In the genomic region with DNA sequence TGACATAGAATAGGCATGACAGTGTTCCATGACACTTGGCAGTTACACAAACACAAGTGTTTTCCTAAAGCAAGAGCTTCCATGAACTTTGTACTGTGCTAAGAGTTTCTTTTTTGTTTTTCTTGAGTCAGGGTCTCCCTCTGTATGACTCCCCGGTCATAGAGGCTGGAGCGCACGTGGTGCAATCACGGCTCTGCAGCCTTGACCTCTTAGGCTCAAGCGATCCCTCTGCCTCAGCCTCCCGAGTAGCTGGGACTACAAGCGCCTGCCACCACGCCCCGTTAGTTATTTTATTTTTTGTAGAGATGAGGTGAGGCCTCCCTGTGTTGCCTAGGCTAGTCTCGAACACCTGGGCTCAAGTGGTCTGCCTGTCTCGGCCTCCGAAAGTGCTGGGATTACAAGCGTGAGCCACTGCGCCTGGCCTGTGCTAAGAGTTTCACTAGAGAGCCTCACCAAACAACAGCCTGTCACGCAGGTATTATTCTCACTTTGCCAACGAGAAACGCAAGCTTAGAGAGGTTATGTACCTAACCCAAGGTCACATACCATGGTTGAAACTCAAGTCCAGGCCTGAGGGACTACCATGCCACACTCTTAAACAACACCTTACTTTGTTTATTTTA, we compare ENCODE assay signal across 1 cellular context.
TF ChIP-seq lines count a peak whose summit lies in the region.

No MANE protein-coding gene starts in this region.

TF ChIP-seq in HepG2, 621 proteins besides CTCF, POLR2A, EP300 and RAD21 (continued from another document):
- TF ChIP-seq, protein P1, sequence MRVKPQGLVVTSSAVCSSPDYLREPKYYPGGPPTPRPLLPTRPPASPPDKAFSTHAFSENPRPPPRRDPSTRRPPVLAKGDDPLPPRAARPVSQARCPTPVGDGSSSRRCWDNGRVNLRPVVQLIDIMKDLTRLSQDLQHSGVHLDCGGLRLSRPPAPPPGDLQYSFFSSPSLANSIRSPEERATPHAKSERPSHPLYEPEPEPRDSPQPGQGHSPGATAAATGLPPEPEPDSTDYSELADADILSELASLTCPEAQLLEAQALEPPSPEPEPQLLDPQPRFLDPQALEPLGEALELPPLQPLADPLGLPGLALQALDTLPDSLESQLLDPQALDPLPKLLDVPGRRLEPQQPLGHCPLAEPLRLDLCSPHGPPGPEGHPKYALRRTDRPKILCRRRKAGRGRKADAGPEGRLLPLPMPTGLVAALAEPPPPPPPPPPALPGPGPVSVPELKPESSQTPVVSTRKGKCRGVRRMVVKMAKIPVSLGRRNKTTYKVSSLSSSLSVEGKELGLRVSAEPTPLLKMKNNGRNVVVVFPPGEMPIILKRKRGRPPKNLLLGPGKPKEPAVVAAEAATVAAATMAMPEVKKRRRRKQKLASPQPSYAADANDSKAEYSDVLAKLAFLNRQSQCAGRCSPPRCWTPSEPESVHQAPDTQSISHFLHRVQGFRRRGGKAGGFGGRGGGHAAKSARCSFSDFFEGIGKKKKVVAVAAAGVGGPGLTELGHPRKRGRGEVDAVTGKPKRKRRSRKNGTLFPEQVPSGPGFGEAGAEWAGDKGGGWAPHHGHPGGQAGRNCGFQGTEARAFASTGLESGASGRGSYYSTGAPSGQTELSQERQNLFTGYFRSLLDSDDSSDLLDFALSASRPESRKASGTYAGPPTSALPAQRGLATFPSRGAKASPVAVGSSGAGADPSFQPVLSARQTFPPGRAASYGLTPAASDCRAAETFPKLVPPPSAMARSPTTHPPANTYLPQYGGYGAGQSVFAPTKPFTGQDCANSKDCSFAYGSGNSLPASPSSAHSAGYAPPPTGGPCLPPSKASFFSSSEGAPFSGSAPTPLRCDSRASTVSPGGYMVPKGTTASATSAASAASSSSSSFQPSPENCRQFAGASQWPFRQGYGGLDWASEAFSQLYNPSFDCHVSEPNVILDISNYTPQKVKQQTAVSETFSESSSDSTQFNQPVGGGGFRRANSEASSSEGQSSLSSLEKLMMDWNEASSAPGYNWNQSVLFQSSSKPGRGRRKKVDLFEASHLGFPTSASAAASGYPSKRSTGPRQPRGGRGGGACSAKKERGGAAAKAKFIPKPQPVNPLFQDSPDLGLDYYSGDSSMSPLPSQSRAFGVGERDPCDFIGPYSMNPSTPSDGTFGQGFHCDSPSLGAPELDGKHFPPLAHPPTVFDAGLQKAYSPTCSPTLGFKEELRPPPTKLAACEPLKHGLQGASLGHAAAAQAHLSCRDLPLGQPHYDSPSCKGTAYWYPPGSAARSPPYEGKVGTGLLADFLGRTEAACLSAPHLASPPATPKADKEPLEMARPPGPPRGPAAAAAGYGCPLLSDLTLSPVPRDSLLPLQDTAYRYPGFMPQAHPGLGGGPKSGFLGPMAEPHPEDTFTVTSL (CRISPR knock-in tag; IDR thresholded peaks at IDR 0.05; ENCODE audit: borderline replicate concordance) = peak; percentile 60; the same call in 1 of the 2 replicates
- TF ChIP-seq, protein P2, sequence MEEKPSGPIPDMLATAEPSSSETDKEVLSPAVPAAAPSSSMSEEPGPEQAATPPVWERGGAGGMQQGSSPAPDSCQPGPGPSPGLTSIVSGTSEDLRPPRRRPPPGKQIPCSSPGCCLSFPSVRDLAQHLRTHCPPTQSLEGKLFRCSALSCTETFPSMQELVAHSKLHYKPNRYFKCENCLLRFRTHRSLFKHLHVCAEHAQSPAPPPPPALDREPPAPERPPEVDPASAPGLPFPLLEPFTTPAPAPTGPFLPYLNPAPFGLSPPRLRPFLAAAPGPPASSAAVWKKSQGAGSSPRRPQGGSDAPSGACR (CRISPR knock-in tag; IDR thresholded peaks at IDR 0.05) = no peak
- TF ChIP-seq ZNF615 (CRISPR knock-in tag; IDR thresholded peaks at IDR 0.05; ENCODE audit: borderline replicate concordance) (no peak), GFI1 (CRISPR knock-in tag; IDR thresholded peaks at IDR 0.05; ENCODE audit: borderline replicate concordance) (peak; percentile 87), SOX6 (IDR thresholded peaks at IDR 0.05) (no peak), SOX6 (CRISPR knock-in tag; IDR thresholded peaks at IDR 0.05) (peak; percentile 83), ZIK1 (CRISPR knock-in tag; IDR thresholded peaks at IDR 0.05; ENCODE audit: borderline replicate concordance, low read depth) (no peak), PHF20 (CRISPR knock-in tag; IDR thresholded peaks at IDR 0.05) (no peak), TBX3 (IDR thresholded peaks at IDR 0.05; ENCODE audit: borderline replicate concordance) (no peak), ZNF674 (CRISPR knock-in tag; IDR thresholded peaks at IDR 0.05; ENCODE audit: low read depth) (no peak), ZBTB42 (CRISPR knock-in tag; IDR thresholded peaks at IDR 0.05) (no peak), ZNF660 (CRISPR knock-in tag; IDR thresholded peaks at IDR 0.05; ENCODE audit: borderline replicate concordance, low read depth) (no peak), RXRB (CRISPR knock-in tag; IDR thresholded peaks at IDR 0.05; ENCODE audit: borderline replicate concordance) (0 out of 2 replicates have a peak, but pooled peaks have one; percentile 15), ZMYM3 (CRISPR knock-in tag; IDR thresholded peaks at IDR 0.05) (peak; percentile 82), ZNF644 (CRISPR knock-in tag; IDR thresholded peaks at IDR 0.05; ENCODE audit: low read depth) (peak; percentile 88), CBX5 (CRISPR knock-in tag; IDR thresholded peaks at IDR 0.05; ENCODE audit: borderline replicate concordance) (peak; percentile 48; the same call in 1 of the 2 replicates), RFX5 (IDR thresholded peaks at IDR 0.05; ENCODE audit: low read depth, low read length) (no peak), AKAP8 (CRISPR knock-in tag; IDR thresholded peaks at IDR 0.05) (no peak), SAP130 (CRISPR knock-in tag; IDR thresholded peaks at IDR 0.05; ENCODE audit: low read depth) (peak; percentile 22; the same call in 1 of the 2 replicates), RFXAP (CRISPR knock-in tag; IDR thresholded peaks at IDR 0.05; ENCODE audit: borderline replicate concordance) (no peak), MTA3 (CRISPR knock-in tag; IDR thresholded peaks at IDR 0.05) (no peak), CREB1 (IDR thresholded peaks at IDR 0.05) (no peak), CREB1 (CRISPR knock-in tag; IDR thresholded peaks at IDR 0.05) (no peak), BORCS8-MEF2B (CRISPR knock-in tag; IDR thresholded peaks at IDR 0.05) (no peak), SNAPC2 (CRISPR knock-in tag; IDR thresholded peaks at IDR 0.05) (no peak), ZNF432 (CRISPR knock-in tag; IDR thresholded peaks at IDR 0.05; ENCODE audit: borderline replicate concordance) (no peak), ZNF207 (IDR thresholded peaks at IDR 0.05; ENCODE audit: borderline replicate concordance) (no peak), FOXA1 (IDR thresholded peaks at IDR 0.05) (no peak), FOXA1 (CRISPR knock-in tag; IDR thresholded peaks at IDR 0.05) (0 out of 2 replicates have a peak, but pooled peaks have one; percentile 52)
- TF ChIP-seq, protein P3, sequence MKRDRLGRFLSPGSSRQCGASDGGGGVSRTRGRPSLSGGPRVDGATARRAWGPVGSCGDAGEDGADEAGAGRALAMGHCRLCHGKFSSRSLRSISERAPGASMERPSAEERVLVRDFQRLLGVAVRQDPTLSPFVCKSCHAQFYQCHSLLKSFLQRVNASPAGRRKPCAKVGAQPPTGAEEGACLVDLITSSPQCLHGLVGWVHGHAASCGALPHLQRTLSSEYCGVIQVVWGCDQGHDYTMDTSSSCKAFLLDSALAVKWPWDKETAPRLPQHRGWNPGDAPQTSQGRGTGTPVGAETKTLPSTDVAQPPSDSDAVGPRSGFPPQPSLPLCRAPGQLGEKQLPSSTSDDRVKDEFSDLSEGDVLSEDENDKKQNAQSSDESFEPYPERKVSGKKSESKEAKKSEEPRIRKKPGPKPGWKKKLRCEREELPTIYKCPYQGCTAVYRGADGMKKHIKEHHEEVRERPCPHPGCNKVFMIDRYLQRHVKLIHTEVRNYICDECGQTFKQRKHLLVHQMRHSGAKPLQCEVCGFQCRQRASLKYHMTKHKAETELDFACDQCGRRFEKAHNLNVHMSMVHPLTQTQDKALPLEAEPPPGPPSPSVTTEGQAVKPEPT (CRISPR knock-in tag; IDR thresholded peaks at IDR 0.05; ENCODE audit: low read depth) = no peak
- TF ChIP-seq, protein P4, sequence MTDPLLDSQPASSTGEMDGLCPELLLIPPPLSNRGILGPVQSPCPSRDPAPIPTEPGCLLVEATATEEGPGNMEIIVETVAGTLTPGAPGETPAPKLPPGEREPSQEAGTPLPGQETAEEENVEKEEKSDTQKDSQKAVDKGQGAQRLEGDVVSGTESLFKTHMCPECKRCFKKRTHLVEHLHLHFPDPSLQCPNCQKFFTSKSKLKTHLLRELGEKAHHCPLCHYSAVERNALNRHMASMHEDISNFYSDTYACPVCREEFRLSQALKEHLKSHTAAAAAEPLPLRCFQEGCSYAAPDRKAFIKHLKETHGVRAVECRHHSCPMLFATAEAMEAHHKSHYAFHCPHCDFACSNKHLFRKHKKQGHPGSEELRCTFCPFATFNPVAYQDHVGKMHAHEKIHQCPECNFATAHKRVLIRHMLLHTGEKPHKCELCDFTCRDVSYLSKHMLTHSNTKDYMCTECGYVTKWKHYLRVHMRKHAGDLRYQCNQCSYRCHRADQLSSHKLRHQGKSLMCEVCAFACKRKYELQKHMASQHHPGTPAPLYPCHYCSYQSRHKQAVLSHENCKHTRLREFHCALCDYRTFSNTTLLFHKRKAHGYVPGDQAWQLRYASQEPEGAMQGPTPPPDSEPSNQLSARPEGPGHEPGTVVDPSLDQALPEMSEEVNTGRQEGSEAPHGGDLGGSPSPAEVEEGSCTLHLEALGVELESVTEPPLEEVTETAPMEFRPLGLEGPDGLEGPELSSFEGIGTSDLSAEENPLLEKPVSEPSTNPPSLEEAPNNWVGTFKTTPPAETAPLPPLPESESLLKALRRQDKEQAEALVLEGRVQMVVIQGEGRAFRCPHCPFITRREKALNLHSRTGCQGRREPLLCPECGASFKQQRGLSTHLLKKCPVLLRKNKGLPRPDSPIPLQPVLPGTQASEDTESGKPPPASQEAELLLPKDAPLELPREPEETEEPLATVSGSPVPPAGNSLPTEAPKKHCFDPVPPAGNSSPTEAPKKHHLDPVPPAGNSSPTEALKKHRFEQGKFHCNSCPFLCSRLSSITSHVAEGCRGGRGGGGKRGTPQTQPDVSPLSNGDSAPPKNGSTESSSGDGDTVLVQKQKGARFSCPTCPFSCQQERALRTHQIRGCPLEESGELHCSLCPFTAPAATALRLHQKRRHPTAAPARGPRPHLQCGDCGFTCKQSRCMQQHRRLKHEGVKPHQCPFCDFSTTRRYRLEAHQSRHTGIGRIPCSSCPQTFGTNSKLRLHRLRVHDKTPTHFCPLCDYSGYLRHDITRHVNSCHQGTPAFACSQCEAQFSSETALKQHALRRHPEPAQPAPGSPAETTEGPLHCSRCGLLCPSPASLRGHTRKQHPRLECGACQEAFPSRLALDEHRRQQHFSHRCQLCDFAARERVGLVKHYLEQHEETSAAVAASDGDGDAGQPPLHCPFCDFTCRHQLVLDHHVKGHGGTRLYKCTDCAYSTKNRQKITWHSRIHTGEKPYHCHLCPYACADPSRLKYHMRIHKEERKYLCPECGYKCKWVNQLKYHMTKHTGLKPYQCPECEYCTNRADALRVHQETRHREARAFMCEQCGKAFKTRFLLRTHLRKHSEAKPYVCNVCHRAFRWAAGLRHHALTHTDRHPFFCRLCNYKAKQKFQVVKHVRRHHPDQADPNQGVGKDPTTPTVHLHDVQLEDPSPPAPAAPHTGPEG (CRISPR knock-in tag; IDR thresholded peaks at IDR 0.05) = no peak; the same call in 1 of the 2 replicates
- TF ChIP-seq, protein P5, sequence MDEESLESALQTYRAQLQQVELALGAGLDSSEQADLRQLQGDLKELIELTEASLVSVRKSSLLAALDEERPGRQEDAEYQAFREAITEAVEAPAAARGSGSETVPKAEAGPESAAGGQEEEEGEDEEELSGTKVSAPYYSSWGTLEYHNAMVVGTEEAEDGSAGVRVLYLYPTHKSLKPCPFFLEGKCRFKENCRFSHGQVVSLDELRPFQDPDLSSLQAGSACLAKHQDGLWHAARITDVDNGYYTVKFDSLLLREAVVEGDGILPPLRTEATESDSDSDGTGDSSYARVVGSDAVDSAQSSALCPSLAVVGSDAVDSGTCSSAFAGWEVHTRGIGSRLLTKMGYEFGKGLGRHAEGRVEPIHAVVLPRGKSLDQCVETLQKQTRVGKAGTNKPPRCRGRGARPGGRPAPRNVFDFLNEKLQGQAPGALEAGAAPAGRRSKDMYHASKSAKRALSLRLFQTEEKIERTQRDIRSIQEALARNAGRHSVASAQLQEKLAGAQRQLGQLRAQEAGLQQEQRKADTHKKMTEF (CRISPR knock-in tag; IDR thresholded peaks at IDR 0.05) = peak; percentile 65
- TF ChIP-seq, protein P6, sequence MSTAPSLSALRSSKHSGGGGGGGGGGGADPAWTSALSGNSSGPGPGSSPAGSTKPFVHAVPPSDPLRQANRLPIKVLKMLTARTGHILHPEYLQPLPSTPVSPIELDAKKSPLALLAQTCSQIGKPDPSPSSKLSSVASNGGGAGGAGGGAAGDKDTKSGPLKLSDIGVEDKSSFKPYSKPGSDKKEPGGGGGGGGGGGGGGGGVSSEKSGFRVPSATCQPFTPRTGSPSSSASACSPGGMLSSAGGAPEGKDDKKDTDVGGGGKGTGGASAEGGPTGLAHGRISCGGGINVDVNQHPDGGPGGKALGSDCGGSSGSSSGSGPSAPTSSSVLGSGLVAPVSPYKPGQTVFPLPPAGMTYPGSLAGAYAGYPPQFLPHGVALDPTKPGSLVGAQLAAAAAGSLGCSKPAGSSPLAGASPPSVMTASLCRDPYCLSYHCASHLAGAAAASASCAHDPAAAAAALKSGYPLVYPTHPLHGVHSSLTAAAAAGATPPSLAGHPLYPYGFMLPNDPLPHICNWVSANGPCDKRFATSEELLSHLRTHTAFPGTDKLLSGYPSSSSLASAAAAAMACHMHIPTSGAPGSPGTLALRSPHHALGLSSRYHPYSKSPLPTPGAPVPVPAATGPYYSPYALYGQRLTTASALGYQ (CRISPR knock-in tag; IDR thresholded peaks at IDR 0.05) = no peak
